28 cellular contexts compared by ENCODE assay signal in genomic region chr20:2991532-2991931, GRCh38. TPM values are rescaled to one million over a fixed set of nuclear protein-coding genes. Genes with fewer than 3 reads are reported as not detected.
"Had no signal": no experiment of that assay in that cellular context is flagged by ENCODE, and none has a peak within 500 bp of the region (broad histone marks: within the 10 kb centered on the region; RNA-seq: fewer than 3 reads in every experiment).

No MANE protein-coding gene starts in this region.

- H3K9me3 ChIP-seq: lower lobe of right lung, ovary, psoas muscle, sigmoid colon, stomach, thyroid gland had no signal

- H3K4me3 ChIP-seq: lower lobe of right lung, ovary, psoas muscle, sigmoid colon, stomach, thyroid gland had no signal

- H3K4me1 ChIP-seq: psoas muscle, sigmoid colon, stomach, thyroid gland had no signal

- DNase-seq: immature natural killer cell; islet precursor cell; kidney glomerular epithelial cell; left colon; left ventricle myocardium superior; lower lobe of right lung; natural killer cell; occipital lobe; ovary; posterior cingulate gyrus; psoas muscle; right cardiac atrium; sigmoid colon; stimulated activated CD4-positive, alpha-beta T cell treated with anti-CD3 and anti-CD28 coated beads, Interleukin-2, amount 100 ng/mL, for 24 hours; stimulated activated CD4-positive, alpha-beta T cell treated with anti-CD3 and anti-CD28 coated beads, Interleukin-4, amount 100 ng/mL, for 24 hours; stimulated activated naive CD4-positive, alpha-beta T cell treated with Interleukin-2 at 50 U/mL for 16 hours; stomach; thyroid gland had no signal

- H3K4me3 Mint-ChIP-seq: immature natural killer cell; natural killer cell; stimulated activated effector memory CD8-positive, alpha-beta T cell treated with anti-CD3 and anti-CD28 coated beads, Interleukin-12 subunit alpha, Interleukin-12 subunit beta, amount 100 ng/mL, for 72 hours; type B pancreatic cell had no signal

- H3K27ac ChIP-seq: lower lobe of right lung, ovary, psoas muscle, sigmoid colon, stomach, thyroid gland had no signal

- H3K36me3 ChIP-seq: ovary had no signal

- ATAC-seq: left colon; left ventricle myocardium superior; lower lobe of right lung; natural killer cell; psoas muscle; right cardiac atrium; stimulated activated effector memory CD8-positive, alpha-beta T cell treated with anti-CD3 and anti-CD28 coated beads, Interleukin-12 subunit alpha, Interleukin-12 subunit beta, amount 100 ng/mL, for 72 hours had no signal

- H3K9me3 Mint-ChIP-seq: immature natural killer cell; natural killer cell; stimulated activated effector memory CD8-positive, alpha-beta T cell treated with anti-CD3 and anti-CD28 coated beads, Interleukin-12 subunit alpha, Interleukin-12 subunit beta, amount 100 ng/mL, for 72 hours; type B pancreatic cell had no signal

- H3K27ac Mint-ChIP-seq: stimulated activated effector memory CD8-positive, alpha-beta T cell treated with anti-CD3 and anti-CD28 coated beads, Interleukin-12 subunit alpha, Interleukin-12 subunit beta, amount 100 ng/mL, for 72 hours; type B pancreatic cell had no signal

- H3K27me3 ChIP-seq: ovary, sigmoid colon, stomach, thyroid gland had no signal

RNA-seq across cellular contexts. Expression of gene GNRH2, which starts 51.9 kb away (rescaled TPM):
- total RNA-seq: dermis microvascular lymphatic vessel endothelial cell, fibroblast of villous mesenchyme, frontal cortex, left ventricle myocardium superior, lower lobe of right lung, occipital lobe, psoas muscle, renal cortical epithelial cell, skeletal muscle tissue, subcutaneous adipose tissue, temporal lobe, urinary bladder had no signal
- polyA plus RNA-seq: immature natural killer cell, urinary bladder had no signal
